8 cellular contexts compared by ENCODE assay signal in genomic region chr3:169668957-169669681, GRCh38. TPM values are rescaled to one million over a fixed set of nuclear protein-coding genes. Genes with fewer than 3 reads are reported as not detected.
A peak's percentile ranks its signal among the peaks of the same experiment; 100 is the strongest.
DNase-seq lines count a peak whose midpoint lies in the region; ATAC-seq, FAIRE-seq and TF ChIP-seq lines count a peak whose summit lies in the region.

No MANE protein-coding gene starts in this region.

- TF ChIP-seq CTCF in pancreas (IDR thresholded peaks at IDR 0.05), result peak; percentile 41 to 75 (median 65)

- intact Hi-C loops in cardiac septum (cut with DNase I), result loop anchor here (2.0 to 5.0 kb wide), 3 partner anchors 520 to 802 kb away; no protein-coding TSS in a partner anchor
- intact Hi-C loops in pancreas (cut with DNase I), result loop anchor here in 2 of 3 donors (5.0 to 10.0 kb wide), 3 partner anchors 237 to 524 kb away; no protein-coding TSS in a partner anchor

- no peaks in the 10 kb centered on the region for H3K9me3 ChIP-seq in pancreas

- DNase-seq in DMS153 (lab: John Stamatoyannopoulos, UW), result peak; percentile 80
- DNase-seq in NCI-H69 (lab: John Stamatoyannopoulos, UW), result peak; percentile 97
- DNase-seq in activated naive CD4-positive, alpha-beta T cell treated with anti-CD3 and anti-CD28 coated beads, Interleukin-2, amount 10 ng/mL, durations not matched to agents 7 days and 5 days, result peak; percentile 56
- peak; percentile 85 for DNase-seq in cardiac septum (ENCODE audit: low spot score)
- DNase-seq in pancreas, result peak; percentile 92 to 96 (median 95)
- no peak for DNase-seq in urothelium cell line (ENCODE audit: low spot score)

- peaks cover 92% of the 10 kb centered on the region for H3K27me3 Mint-ChIP-seq in activated naive CD4-positive, alpha-beta T cell treated with anti-CD3 and anti-CD28 coated beads, Interleukin-2, amount 10 ng/mL, durations not matched to agents 7 days and 5 days

- H3K9me3 Mint-ChIP-seq in activated naive CD4-positive, alpha-beta T cell treated with anti-CD3 and anti-CD28 coated beads, Interleukin-2, amount 10 ng/mL, durations not matched to agents 7 days and 5 days, result no peaks in the 10 kb centered on the region

- H3K36me3 ChIP-seq in pancreas, result no peaks in the 10 kb centered on the region

- no peaks in the 10 kb centered on the region for H3K36me3 Mint-ChIP-seq in activated naive CD4-positive, alpha-beta T cell treated with anti-CD3 and anti-CD28 coated beads, Interleukin-2, amount 10 ng/mL, durations not matched to agents 7 days and 5 days

- 2 to 3% methylated on average over 45 of the region's 45 CpGs for WGBS in pancreas, 2 donors

- H3K4me1 Mint-ChIP-seq in activated naive CD4-positive, alpha-beta T cell treated with anti-CD3 and anti-CD28 coated beads, Interleukin-2, amount 10 ng/mL, durations not matched to agents 7 days and 5 days, result peaks cover 18% of the 10 kb centered on the region

- peaks cover 0 to 7% (median 0%) of the 10 kb centered on the region in 4 donors for H3K27me3 ChIP-seq in pancreas

- CTCF ChIA-PET in activated naive CD4-positive, alpha-beta T cell treated with anti-CD3 and anti-CD28 coated beads, Interleukin-2, amount 10 ng/mL, durations not matched to agents 7 days and 5 days (lab: Charles Lee), result interaction anchor here (0.6 to 3.3 kb wide), 15 partner anchors 8 to 1835 kb away, joined by 3 to 50 read pairs (median 4); no protein-coding TSS in a partner anchor

- peak overlapping the region; percentile 50 for H3K4me3 Mint-ChIP-seq in activated naive CD4-positive, alpha-beta T cell treated with anti-CD3 and anti-CD28 coated beads, Interleukin-2, amount 10 ng/mL, durations not matched to agents 7 days and 5 days

- FAIRE-seq in pancreas (lab: Jason Lieb, UNC), result no peak
- FAIRE-seq in urothelium cell line (lab: Jason Lieb, UNC), result no peak

- H3K27ac Mint-ChIP-seq in activated naive CD4-positive, alpha-beta T cell treated with anti-CD3 and anti-CD28 coated beads, Interleukin-2, amount 10 ng/mL, durations not matched to agents 7 days and 5 days, result no peak overlapping the region

- H3K27ac ChIP-seq in pancreas, result peak overlapping the region; percentile 79 to 92 (median 83)

- peak; percentile 98 for ATAC-seq in GM21360 (IDR thresholded peaks at IDR 0.05; ENCODE audit: unreplicated experiment)
- ATAC-seq in HG03469 (IDR thresholded peaks at IDR 0.05; ENCODE audit: unreplicated experiment), result peak; percentile 82
- peak; percentile 82 to 86 (median 84) for ATAC-seq in pancreas

- peaks cover 3 to 8% (median 5%) of the 10 kb centered on the region in 3 donors for H3K4me1 ChIP-seq in pancreas

- H3K4me3 ChIP-seq in pancreas, result peak overlapping the region in 3 of 4 donors; percentile 20 to 46 (median 35)

RNA-seq across cellular contexts. Expression of gene MECOM, which starts 5.6 kb away (rescaled TPM):
- total RNA-seq in cardiac septum (18.7 TPM), pancreas (10 to 100 TPM; 28.6 to 53.8 (median 47.5) TPM)
- polyA plus RNA-seq in pancreas, result 10 to 100 TPM in 1 of 2 donors, 1 to 10 TPM in 1; 8.7 to 19.6 TPM
